Comparison of ENCODE assay signal across 21 cellular contexts in genomic region chr13:112812306-112813034, GRCh38.
DNase-seq lines count a peak whose midpoint lies in the region; ATAC-seq and TF ChIP-seq lines count a peak whose summit lies in the region.
"Had no signal": no experiment of that assay in that cellular context is flagged by ENCODE, and none has a peak within 500 bp of the region (broad histone marks: within the 10 kb centered on the region; RNA-seq: fewer than 3 reads in every experiment).

No MANE protein-coding gene starts in this region.

- DNase-seq in COR-L47 (lab: John Stamatoyannopoulos, UW) (peak; percentile 58), cerebellum (ENCODE audit: low spot score) (peak; percentile 19), kidney glomerular epithelial cell (lab: John Stamatoyannopoulos, UW) (peak; percentile 31), osteocyte (ENCODE audit: extremely low spot score, unreplicated experiment) (peak; percentile 76), T-helper 9 cell (no peak), COLO668 (lab: John Stamatoyannopoulos, UW; ENCODE audit: unreplicated experiment) (no peak)
- no peak for DNase-seq in activated CD4-positive, CD25-positive, alpha-beta regulatory T cell treated with anti-CD3 and anti-CD28 coated beads, Interleukin-2, amount 50 U/mL, for 72 hours
- DNase-seq: activated CD4-positive, alpha-beta T cell treated with anti-CD3 and anti-CD28 coated beads, Interleukin-2, amount 50 U/mL, for 1 hour; activated naive CD4-positive, alpha-beta T cell treated with anti-CD3 and anti-CD28 coated beads, Interleukin-2, amount 50 U/mL, for 16 hours; BE2C; DMS53; GDM1; immature natural killer cell; NCI-H1092; NCI-H2029; NCI-H82; RPMI8226; T-helper 1 cell had no signal

- ATAC-seq in GM21447 (IDR thresholded peaks at IDR 0.05; ENCODE audit: unreplicated experiment): no peak

- H3K27ac Mint-ChIP-seq in osteocyte (ENCODE audit: unreplicated experiment): no peak overlapping the region
- H3K27ac Mint-ChIP-seq: activated T-helper 1 cell treated with anti-CD3 and anti-CD28 coated beads, Interleukin-12 subunit alpha, Interleukin-12 subunit beta, Interleukin-2, Interleukin-4 antibody, amounts not matched to agents 30 ng/mL and 10 ng/mL and 1 ng/mL, durations not matched to agents 14 hours and 24 hours and 36 hours; immature natural killer cell; progenitor cell of endocrine pancreas had no signal

- H3K9me3 Mint-ChIP-seq in osteocyte (ENCODE audit: unreplicated experiment): peaks cover 4% of the 10 kb centered on the region
- H3K9me3 Mint-ChIP-seq: immature natural killer cell had no signal

- H3K36me3 Mint-ChIP-seq in osteocyte (ENCODE audit: unreplicated experiment): peaks cover 11% of the 10 kb centered on the region

- no peak overlapping the region for H3K4me3 Mint-ChIP-seq in osteocyte (ENCODE audit: unreplicated experiment)
- H3K4me3 Mint-ChIP-seq: activated T-helper 1 cell treated with anti-CD3 and anti-CD28 coated beads, Interleukin-12 subunit alpha, Interleukin-12 subunit beta, Interleukin-2, Interleukin-4 antibody, amounts not matched to agents 30 ng/mL and 10 ng/mL and 1 ng/mL, durations not matched to agents 14 hours and 24 hours and 36 hours; immature natural killer cell had no signal

- H3K4me1 Mint-ChIP-seq in osteocyte (ENCODE audit: unreplicated experiment): no peaks in the 10 kb centered on the region
- H3K4me1 Mint-ChIP-seq: immature natural killer cell had no signal

- no peaks in the 10 kb centered on the region for H3K27me3 Mint-ChIP-seq in osteocyte (ENCODE audit: unreplicated experiment)
- H3K27me3 Mint-ChIP-seq: progenitor cell of endocrine pancreas had no signal

- no peak for TF ChIP-seq CTCF in osteocyte (IDR thresholded peaks at IDR 0.05)

Comparison
In these comparisons a context has a peak if more than half of its experiments do, and no peak if none do; other contexts are left out.
1. DNase-seq: peak in COR-L47 (single experiment), cerebellum (single experiment), kidney glomerular epithelial cell (single experiment) and osteocyte (single experiment); none in T-helper 9 cell (single experiment), COLO668 (single experiment) and activated CD4-positive, CD25-positive, alpha-beta regulatory T cell treated with anti-CD3 and anti-CD28 coated beads, Interleukin-2, amount 50 U/mL, for 72 hours (single experiment).